Comparison of ENCODE assay signal across 8 cellular contexts in genomic region chr12:71663561-71664410, GRCh38. TPM values are rescaled to one million over a fixed set of nuclear protein-coding genes. Genes with fewer than 3 reads are reported as not detected.
DNase-seq lines count a peak whose midpoint lies in the region; FAIRE-seq and TF ChIP-seq lines count a peak whose summit lies in the region.

THAP2 (plus strand) TSS chr12:71664301; CDS start chr12:71664510, 209 bp downstream.
ZFC3H1 (minus strand) TSS chr12:71663848; CDS start chr12:71663610, 238 bp downstream.

- peak within 1 kb of the TSS; percentile 84 for H3K56ac ChIP-seq in H9 (ENCODE audit: insufficient read length, low read depth, low read length)

- no peaks in the 10 kb centered on the region for H3K9me3 ChIP-seq in H9 (ENCODE audit: control insufficient read depth, low read depth, low read length)
- H3K9me3 ChIP-seq in stomach smooth muscle (ENCODE audit: control insufficient read depth in 2 of 2, low read length in 2 of 2), result no peaks in the 10 kb centered on the region

- peak within 1 kb of the TSS; percentile 100 for H3K9ac ChIP-seq in H9 (ENCODE audit: extremely low read depth, insufficient read length, low read length)
- peak within 1 kb of the TSS; percentile 92 to 98 for H3K9ac ChIP-seq in stomach smooth muscle (ENCODE audit: low read length in 2 of 2)

- H3K4ac ChIP-seq in H9 (ENCODE audit: low read depth, low read length), result no peak within 1 kb of the TSS

- peak; percentile 99 for FAIRE-seq in G401.6 (lab: Jason Lieb, UNC)

- H2BK20ac ChIP-seq in H9 (ENCODE audit: low read depth, low read length, poor library complexity, severe bottlenecking), result no peak within 1 kb of the TSS

- peaks cover 17% of the 10 kb centered on the region; the same call in 1 of the 2 replicates for H3K79me2 ChIP-seq in H9 (ENCODE audit: insufficient read depth, low read length)

- H3K23me2 ChIP-seq in H9 (ENCODE audit: insufficient read length, low read depth, low read length, poor library complexity, severe bottlenecking), result peaks cover 3% of the 10 kb centered on the region

- H3K27me3 ChIP-seq in H9 (ENCODE audit: insufficient read depth, low read length) (no peaks in the 10 kb centered on the region), stomach smooth muscle (ENCODE audit: control insufficient read depth in 1 of 2, insufficient read depth in 2 of 2, low read length in 2 of 2) (no peaks in the 10 kb centered on the region)

- H3K4me1 ChIP-seq in H9 (ENCODE audit: insufficient read depth, low read length) (no peaks in the 10 kb centered on the region), stomach smooth muscle (ENCODE audit: control insufficient read depth, insufficient read depth, low read length) (no peaks in the 10 kb centered on the region)

- peaks cover 5 to 8% of the 10 kb centered on the region in 2 donors for H3K36me3 ChIP-seq in stomach smooth muscle (ENCODE audit: control insufficient read depth in 2 of 2, insufficient read depth in 2 of 2, low read length in 2 of 2)

- WGBS in H9 (ENCODE audit: extremely low coverage, insufficient read length, low lambda C conversion rate), result no CpG with 5 or more reads among the region's 57 CpGs

- peak within 1 kb of the TSS; percentile 29 for H2BK12ac ChIP-seq in H9 (ENCODE audit: insufficient read length, low read depth, low read length)

- H3K27ac ChIP-seq in H9 (ENCODE audit: insufficient read length, low read depth, low read length) (peak within 1 kb of the TSS; percentile 95), stomach smooth muscle (ENCODE audit: low read length) (peak within 1 kb of the TSS; percentile 90)

- peak within 1 kb of the TSS; percentile 100 for H3K14ac ChIP-seq in H9 (ENCODE audit: insufficient read depth, low read length)

- H2AFZ ChIP-seq in H9 (ENCODE audit: low read length), result peak within 1 kb of the TSS; percentile 68

- no peak within 1 kb of the TSS for H2BK15ac ChIP-seq in H9 (ENCODE audit: low read depth, low read length)

- H3T11ph ChIP-seq in H9 (ENCODE audit: low read length), result peak within 1 kb of the TSS; percentile 83

- H3K23ac ChIP-seq in H9 (ENCODE audit: insufficient read length, low read depth, low read length), result peak within 1 kb of the TSS; percentile 45

- no peaks in the 10 kb centered on the region for H3K79me1 ChIP-seq in H9 (ENCODE audit: insufficient read depth, low read depth, low read length, poor library complexity, severe bottlenecking)

- no peaks in the 10 kb centered on the region for H4K20me1 ChIP-seq in H9 (ENCODE audit: control insufficient read depth, insufficient read depth, insufficient read length)

- peak within 1 kb of the TSS; percentile 97 for H4K5ac ChIP-seq in H9 (ENCODE audit: insufficient read length, low read depth, low read length)

- H3K27ac Mint-ChIP-seq in H9, result peak within 1 kb of the TSS; percentile 99 to 100 (median 100)
- H3K27ac Mint-ChIP-seq in neural crest cell (ENCODE audit: unreplicated experiment), result peak within 1 kb of the TSS; percentile 99

- H3K36me3 Mint-ChIP-seq in H9 (ENCODE audit: insufficient read depth in 1 of 3, low read depth in 3 of 3) (peaks cover 16 to 32% (median 19%) of the 10 kb centered on the region in 3 experiments; a peak in 6 of 7 replicates), neural crest cell (ENCODE audit: low read depth) (peaks cover 12% of the 10 kb centered on the region)

- H3K27me3 Mint-ChIP-seq in H9 (ENCODE audit: low read depth) (peaks cover 2% of the 10 kb centered on the region; the same call in 1 of the 2 replicates), neural crest cell (ENCODE audit: low read depth) (no peaks in the 10 kb centered on the region)

- peak; percentile 27; the same call in 2 of the 3 replicates for TF ChIP-seq CTCF in H9 (conservative IDR thresholded peaks at IDR 0.05)
- TF ChIP-seq CTCF in foreskin fibroblast (IDR thresholded peaks at IDR 0.05; ENCODE audit: low read depth, low read length), result peak; percentile 28
- no peak for TF ChIP-seq CTCF in neural crest cell (conservative IDR thresholded peaks at IDR 0.05)

- H3K18ac ChIP-seq in H9 (ENCODE audit: insufficient read length, low read depth, low read length), result peak within 1 kb of the TSS; percentile 99

- H3K4me2 ChIP-seq in H9 (ENCODE audit: insufficient read depth, insufficient read length, low read length), result peak within 1 kb of the TSS; percentile 81

- peaks cover 17 to 26% of the 10 kb centered on the region in 2 experiments for H3K4me1 Mint-ChIP-seq in H9
- peaks cover 31% of the 10 kb centered on the region for H3K4me1 Mint-ChIP-seq in neural crest cell

- peak within 1 kb of the TSS; percentile 71 for H2BK120ac ChIP-seq in H9 (ENCODE audit: low read depth, low read length, poor library complexity, severe bottlenecking)

- DNase-seq in H9, result peak; percentile 98
- peak; percentile 99 for DNase-seq in M059J (ENCODE audit: low read depth)
- DNase-seq in SHP77 (lab: John Stamatoyannopoulos, UW), result peak; percentile 98 to 99
- DNase-seq in activated gamma-delta T cell treated with Interleukin-2 at 50 U/mL for 16 hours, result peak; percentile 87
- peak; percentile 99 for DNase-seq in foreskin fibroblast
- peak; percentile 76 for DNase-seq in neural crest cell (ENCODE audit: low read depth, low spot score)

- H3K4me3 Mint-ChIP-seq in H9 (peak within 1 kb of the TSS; percentile 99 to 100), neural crest cell (peak within 1 kb of the TSS; percentile 98)

- H2BK5ac ChIP-seq in H9 (ENCODE audit: insufficient read length, low read length), result peak within 1 kb of the TSS; percentile 96

- H3K4me3 ChIP-seq in foreskin fibroblast (ENCODE audit: low read depth in 1 of 2, low read length in 2 of 2) (peak within 1 kb of the TSS; percentile 67 to 98), stomach smooth muscle (ENCODE audit: low read length in 2 of 2) (peak within 1 kb of the TSS; percentile 95 to 98)

- peak within 1 kb of the TSS; percentile 85 for H4K8ac ChIP-seq in H9 (replicated peaks; ENCODE audit: insufficient read length, low read depth, low read length)

- H2AK5ac ChIP-seq in H9 (ENCODE audit: insufficient read length, low read length), result no peak within 1 kb of the TSS

- H3K9me3 Mint-ChIP-seq in H9 (peaks cover 0 to 3% of the 10 kb centered on the region in 2 experiments; a peak in 1 of 5 replicates), neural crest cell (no peaks in the 10 kb centered on the region)

- peak within 1 kb of the TSS; percentile 42 for H4K91ac ChIP-seq in H9 (ENCODE audit: insufficient read length, low read depth, low read length)

RNA-seq across cellular contexts. Expression of gene THAP2, which starts in this region (rescaled TPM):
- total RNA-seq in H9 (2021), result 2.5 and 3.7 TPM in 2 replicates
- 2.0 and 4.2 TPM in 2 replicates for total RNA-seq in M059J (2014; rRNA removed; shearing (Covaris generic))
- 9.1 and 10.4 TPM in 2 replicates for total RNA-seq in neural crest cell

RNA-seq across cellular contexts. Expression of gene ZFC3H1, which starts in this region (rescaled TPM):
- total RNA-seq in H9 (2021) (24.4 and 26.4 TPM in 2 replicates), neural crest cell (40.5 and 42.3 TPM in 2 replicates)
- 2.7 and 7.0 TPM in 2 replicates for total RNA-seq in M059J (2014; rRNA removed; shearing (Covaris generic))

Comparison
In these comparisons a context has a peak if more than half of its experiments do, and no peak if none do; other contexts are left out.
1. Peak in every context shown above with its lines: DNase-seq, H3K4me3 ChIP-seq and H3K27ac ChIP-seq.